In genomic region chr1:50605186-50605875, GRCh38 we compare ENCODE assay signal across 9 cellular contexts.
DNase-seq lines count a peak whose midpoint lies in the region; ATAC-seq and TF ChIP-seq lines count a peak whose summit lies in the region.
"Had no signal": no experiment of that assay in that cellular context is flagged by ENCODE, and none has a peak within 500 bp of the region (broad histone marks: within the 10 kb centered on the region; RNA-seq: fewer than 3 reads in every experiment).

No MANE protein-coding gene starts in this region.

- no peak overlapping the region for H3K27ac Mint-ChIP-seq in naive thymus-derived CD8-positive, alpha-beta T cell
- H3K27ac Mint-ChIP-seq: IgD-negative memory B cell had no signal

- no peak for ATAC-seq in HG03342 (IDR thresholded peaks at IDR 0.05; ENCODE audit: unreplicated experiment)
- ATAC-seq in naive thymus-derived CD8-positive, alpha-beta T cell = no peak
- no peak for ATAC-seq in HG02642 (IDR thresholded peaks at IDR 0.05; ENCODE audit: poor library complexity, unreplicated experiment)

- in situ Hi-C loops in astrocyte of the cerebellum (cut with HindIII; ENCODE audit: low sequenced_read_pairs) = no loop called here

- H3K36me3 Mint-ChIP-seq in naive thymus-derived CD8-positive, alpha-beta T cell = peaks cover 0 to 10% (median 5%) of the 10 kb centered on the region in 3 donors
- H3K36me3 Mint-ChIP-seq: IgD-negative memory B cell had no signal

- TF ChIP-seq CTCF in GM20000 (IDR thresholded peaks at IDR 0.05; ENCODE audit: extremely low read depth, missing control alignments) = peak; percentile 23
- TF ChIP-seq CTCF in astrocyte of the cerebellum (IDR thresholded peaks at IDR 0.05; ENCODE audit: low read depth, low read length, missing control alignments) = peak; percentile 40

- no peaks in the 10 kb centered on the region for H3K9me3 Mint-ChIP-seq in naive thymus-derived CD8-positive, alpha-beta T cell
- H3K9me3 Mint-ChIP-seq: IgD-negative memory B cell had no signal

- peaks cover 0 to 2% (median under 1%) of the 10 kb centered on the region in 4 donors for H3K4me1 Mint-ChIP-seq in naive thymus-derived CD8-positive, alpha-beta T cell
- H3K4me1 Mint-ChIP-seq: IgD-negative memory B cell had no signal

- peak; percentile 18 for DNase-seq in CMK (ENCODE audit: low read depth)
- DNase-seq in GM20000 (ENCODE audit: low spot score) = peak; percentile 18
- DNase-seq in NCI-H2107 treated with DMSO at 0.1 percent for 48 hours (lab: John Stamatoyannopoulos, UW; ENCODE audit: unreplicated experiment) = peak; percentile 88
- DNase-seq in astrocyte of the cerebellum (ENCODE audit: low read depth) = no peak
- peak; percentile 65 to 72 for DNase-seq in lung microvascular endothelial cell (ENCODE audit: low read depth in 2 of 2)
- no peak for DNase-seq in naive thymus-derived CD8-positive, alpha-beta T cell

- H3K4me3 Mint-ChIP-seq in naive thymus-derived CD8-positive, alpha-beta T cell = no peak overlapping the region
- H3K4me3 Mint-ChIP-seq: IgD-negative memory B cell had no signal

- H3K4me3 ChIP-seq in astrocyte of the cerebellum (ENCODE audit: low read depth, low read length) = no peak overlapping the region

- H3K27me3 Mint-ChIP-seq in naive thymus-derived CD8-positive, alpha-beta T cell = no peaks in the 10 kb centered on the region
- H3K27me3 Mint-ChIP-seq: IgD-negative memory B cell had no signal

- POLR2A ChIA-PET in naive thymus-derived CD8-positive, alpha-beta T cell (lab: Charles Lee) = no interaction called here

Comparison
In these comparisons a context has a peak if more than half of its experiments do, and no peak if none do; other contexts are left out.
1. DNase-seq: peak in CMK (single experiment), GM20000 (single experiment), NCI-H2107 treated with DMSO at 0.1 percent for 48 hours (single experiment) and lung microvascular endothelial cell (2 of 2); none in astrocyte of the cerebellum (single experiment) and naive thymus-derived CD8-positive, alpha-beta T cell (0 of 10).